Comparison of ENCODE assay signal across 1 cellular context in the genomic region with DNA sequence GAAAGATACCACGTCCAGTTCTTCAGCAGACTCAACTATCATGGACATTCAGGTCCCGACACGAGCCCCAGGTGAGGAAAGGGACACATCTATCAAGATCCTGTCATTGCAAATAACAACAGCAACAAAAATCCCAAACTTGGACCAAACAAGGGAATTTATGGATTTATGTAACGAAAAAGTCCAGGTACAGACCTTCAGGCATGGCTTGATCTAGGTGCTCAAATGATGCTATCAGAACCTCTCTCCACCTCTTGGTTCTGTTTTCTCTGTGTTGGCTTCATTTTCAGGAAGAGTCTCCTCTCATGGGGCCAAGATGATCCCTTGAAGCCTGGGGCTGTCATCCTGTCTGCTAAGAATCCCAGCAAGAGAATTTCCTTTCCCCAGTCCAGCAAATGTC.
A peak's percentile ranks its signal among the peaks of the same experiment; 100 is the strongest.
TF ChIP-seq lines count a peak whose summit lies in the region.

No MANE protein-coding gene starts in this region.

TF ChIP-seq in HepG2, 621 proteins besides CTCF, POLR2A, EP300 and RAD21:
- TF ChIP-seq SYNCRIP (IDR thresholded peaks at IDR 0.05; ENCODE audit: insufficient read depth, low read depth, low read length) (no peak), ZNF329 (CRISPR knock-in tag; IDR thresholded peaks at IDR 0.05; ENCODE audit: low read depth) (peak; percentile 98)
TF ChIP-seq in HepG2: peak in this region for 1.
